ENCODE assay signal across 1 cellular context in genomic region chr6:118298476-118298875, GRCh38.
TF ChIP-seq lines count a peak whose summit lies in the region.

No MANE protein-coding gene starts in this region.

TF ChIP-seq in WTC11, 78 proteins besides CTCF, POLR2A, EP300 and RAD21 (continued from another document):
- TF ChIP-seq AFF4 (CRISPR knock-in tag; IDR thresholded peaks at IDR 0.05; ENCODE audit: borderline replicate concordance) = no peak
- TF ChIP-seq HMGA2 (CRISPR knock-in tag; IDR thresholded peaks at IDR 0.05) = no peak
- TF ChIP-seq MLX (CRISPR knock-in tag; IDR thresholded peaks at IDR 0.05) = no peak
- no peak for TF ChIP-seq ARID4B (CRISPR knock-in tag; IDR thresholded peaks at IDR 0.05; ENCODE audit: borderline replicate concordance)
- no peak for TF ChIP-seq CDX4 (CRISPR knock-in tag; IDR thresholded peaks at IDR 0.05; ENCODE audit: borderline replicate concordance)
- no peak for TF ChIP-seq ZNF232 (CRISPR knock-in tag; IDR thresholded peaks at IDR 0.05)
- no peak for TF ChIP-seq NR3C1 (CRISPR knock-in tag; conservative IDR thresholded peaks at IDR 0.05; ENCODE audit: low read depth)
- TF ChIP-seq GRHL2 (CRISPR knock-in tag; IDR thresholded peaks at IDR 0.05; ENCODE audit: insufficient replicate concordance, severe bottlenecking) = no peak
- TF ChIP-seq SMAD4 (CRISPR knock-in tag; IDR thresholded peaks at IDR 0.05) = no peak
- TF ChIP-seq NR1H2 (CRISPR knock-in tag; IDR thresholded peaks at IDR 0.05) = no peak
- TF ChIP-seq GTF2I (CRISPR knock-in tag; conservative IDR thresholded peaks at IDR 0.05) = no peak
- no peak for TF ChIP-seq SMAD3 (CRISPR knock-in tag; IDR thresholded peaks at IDR 0.05; ENCODE audit: borderline replicate concordance)
- TF ChIP-seq PREB (CRISPR knock-in tag; IDR thresholded peaks at IDR 0.05; ENCODE audit: borderline replicate concordance) = no peak
- TF ChIP-seq FOXK1 (CRISPR knock-in tag; IDR thresholded peaks at IDR 0.05) = no peak
- TF ChIP-seq ATF2 (CRISPR knock-in tag; IDR thresholded peaks at IDR 0.05; ENCODE audit: borderline replicate concordance, low read depth) = no peak
- no peak for TF ChIP-seq USF1 (CRISPR knock-in tag; IDR thresholded peaks at IDR 0.05)
